ENCODE assay signal across 10 cellular contexts in the genomic region with DNA sequence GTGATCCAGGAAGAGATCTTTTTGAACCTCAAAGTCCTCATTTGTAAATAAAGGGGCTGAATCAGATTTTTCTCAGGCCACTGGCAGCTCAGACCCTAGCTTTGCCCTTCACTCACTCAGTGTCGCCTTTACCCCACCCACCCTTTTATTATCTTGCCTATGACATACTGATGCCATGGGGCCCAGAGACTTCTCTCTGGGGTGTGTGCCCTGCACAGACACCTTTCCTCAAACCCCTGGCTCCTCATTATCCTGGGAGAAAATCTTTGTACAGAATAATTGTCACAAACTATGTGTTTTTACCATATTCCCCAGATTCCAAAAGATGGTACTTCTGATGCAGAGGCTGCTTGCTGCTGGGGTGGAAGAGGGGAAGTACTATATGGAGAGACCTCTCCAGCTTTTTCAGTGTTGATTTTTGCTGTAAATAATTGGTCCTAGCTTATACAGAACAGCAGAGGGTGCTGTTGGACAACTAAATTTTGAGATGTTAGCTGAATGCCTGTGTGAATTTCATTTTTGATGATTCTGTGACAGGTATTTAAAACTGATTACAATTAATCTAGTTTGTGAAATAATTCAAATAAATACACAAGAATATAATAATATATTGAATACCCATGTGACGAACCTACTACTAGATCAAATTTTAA. TPM values are rescaled to one million over a fixed set of nuclear protein-coding genes. Genes with fewer than 3 reads are reported as not detected.
DNase-seq lines count a peak whose midpoint lies in the region; ATAC-seq and TF ChIP-seq lines count a peak whose summit lies in the region.
"Had no signal": no experiment of that assay in that cellular context is flagged by ENCODE, and none has a peak within 500 bp of the region (broad histone marks: within the 10 kb centered on the region; RNA-seq: fewer than 3 reads in every experiment).

No MANE protein-coding gene starts in this region.

- no peak overlapping the region for H3K27ac ChIP-seq in WERI-Rb-1
- H3K27ac ChIP-seq: skin epidermis had no signal

- no peak overlapping the region for H3K4me3 Mint-ChIP-seq in stimulated activated naive B cell treated with anti-CD40 and anti-IgM and Interleukin-4, amounts not matched to agents 10 μg/mL and 1 μg/mL and 100 μg/mL, for 72 hours

- no peaks in the 10 kb centered on the region for H3K36me3 Mint-ChIP-seq in stimulated activated naive B cell treated with anti-CD40 and anti-IgM and Interleukin-4, amounts not matched to agents 10 μg/mL and 1 μg/mL and 100 μg/mL, for 72 hours

- peak; percentile 68 for ATAC-seq in GM19438 (IDR thresholded peaks at IDR 0.05; ENCODE audit: low read depth, unreplicated experiment)
- peak; percentile 31 for ATAC-seq in left ventricle myocardium superior
- ATAC-seq in stimulated activated naive B cell treated with anti-CD40 and anti-IgM and Interleukin-4, amounts not matched to agents 10 μg/mL and 1 μg/mL and 100 μg/mL, for 72 hours (replicated peaks): peak; percentile 61 to 62
- no peak for ATAC-seq in GM21423 (IDR thresholded peaks at IDR 0.05; ENCODE audit: unreplicated experiment)

- H3K4me1 Mint-ChIP-seq in stimulated activated naive B cell treated with anti-CD40 and anti-IgM and Interleukin-4, amounts not matched to agents 10 μg/mL and 1 μg/mL and 100 μg/mL, for 72 hours: no peaks in the 10 kb centered on the region

- no peak overlapping the region for H3K4me3 ChIP-seq in WERI-Rb-1 (ENCODE audit: low read depth, low read length)
- H3K4me3 ChIP-seq: skin epidermis had no signal

- H3K27me3 Mint-ChIP-seq in stimulated activated naive B cell treated with anti-CD40 and anti-IgM and Interleukin-4, amounts not matched to agents 10 μg/mL and 1 μg/mL and 100 μg/mL, for 72 hours: peaks cover 10 to 22% of the 10 kb centered on the region in 2 donors

- intact Hi-C loops in left ventricle myocardium superior (cut with micrococcal nuclease): no loop called here

- H3K9me3 Mint-ChIP-seq in stimulated activated naive B cell treated with anti-CD40 and anti-IgM and Interleukin-4, amounts not matched to agents 10 μg/mL and 1 μg/mL and 100 μg/mL, for 72 hours: no peaks in the 10 kb centered on the region

- peak; percentile 38; the same call in 1 of the 2 replicates for TF ChIP-seq CTCF in WERI-Rb-1 (IDR thresholded peaks at IDR 0.05; ENCODE audit: low read depth, low read length)

- H3K36me3 ChIP-seq in WERI-Rb-1: no peaks in the 10 kb centered on the region

- peaks cover 32% of the 10 kb centered on the region for H3K27me3 ChIP-seq in WERI-Rb-1 (ENCODE audit: insufficient read depth, low read depth, severe bottlenecking)

- H3K9me3 ChIP-seq in WERI-Rb-1 (ENCODE audit: severe bottlenecking): no peaks in the 10 kb centered on the region

- DNase-seq in DMS 273 (lab: John Stamatoyannopoulos, UW; ENCODE audit: unreplicated experiment) (peak; percentile 44), NCI-H1694 treated with DMSO at 0.1 percent for 48 hours (lab: John Stamatoyannopoulos, UW) (peak; percentile 10), WERI-Rb-1 (no peak), left ventricle myocardium superior (no peak), occipital lobe (lab: John Stamatoyannopoulos, UW) (no peak)
- DNase-seq in stimulated activated naive B cell treated with anti-CD40 and anti-IgM and Interleukin-4, amounts not matched to agents 10 μg/mL and 1 μg/mL and 100 μg/mL, for 72 hours: no peak

- no peak overlapping the region for H3K27ac Mint-ChIP-seq in stimulated activated naive B cell treated with anti-CD40 and anti-IgM and Interleukin-4, amounts not matched to agents 10 μg/mL and 1 μg/mL and 100 μg/mL, for 72 hours

RNA-seq across cellular contexts. Expression of a gene that starts 53.9 kb away (rescaled TPM):
- total RNA-seq in left ventricle myocardium superior (not detected), occipital lobe (not detected)
- total RNA-seq: T-helper 2 cell treated with Interferon-gamma antibody and Interleukin-4, amounts not matched to agents 100 ng/mL and 5 ng/mL, for 36 hours had no signal

Comparison
In these comparisons a context has a peak if more than half of its experiments do, and no peak if none do; other contexts are left out.
1. DNase-seq: peak in DMS 273 (single experiment) and NCI-H1694 treated with DMSO at 0.1 percent for 48 hours (single experiment); none in WERI-Rb-1 (single experiment), left ventricle myocardium superior (single experiment), stimulated activated naive B cell treated with anti-CD40 and anti-IgM and Interleukin-4, amounts not matched to agents 10 μg/mL and 1 μg/mL and 100 μg/mL, for 72 hours (single experiment) and occipital lobe (single experiment).